16 cellular contexts compared by ENCODE assay signal in genomic region chr4:165106518-165106917, GRCh38. TPM values are rescaled to one million over a fixed set of nuclear protein-coding genes. Genes with fewer than 3 reads are reported as not detected.
A peak's percentile ranks its signal among the peaks of the same experiment; 100 is the strongest.
DNase-seq lines count a peak whose midpoint lies in the region; ATAC-seq and TF ChIP-seq lines count a peak whose summit lies in the region.
"Had no signal": no experiment of that assay in that cellular context is flagged by ENCODE, and none has a peak within 500 bp of the region (broad histone marks: within the 10 kb centered on the region; RNA-seq: fewer than 3 reads in every experiment).

No MANE protein-coding gene starts in this region.

- H3K27me3 ChIP-seq in vagina (no peaks in the 10 kb centered on the region), gastrocnemius medialis (no peaks in the 10 kb centered on the region)
- H3K27me3 ChIP-seq: BE2C had no signal

- DNase-seq in dedifferentiated amniotic fluid mesenchymal stem cell (ENCODE audit: extremely low spot score) (peak; percentile 7), left lobe of liver (ENCODE audit: low spot score) (no peak), mucosa of gallbladder (ENCODE audit: low spot score) (peak; percentile 17), vagina (ENCODE audit: extremely low spot score in 2 of 2) (peak; percentile 49 to 62), DMS53 (lab: John Stamatoyannopoulos, UW) (no peak), gastrocnemius medialis (no peak)
- DNase-seq: BE2C, GOT3, H9, IMR-90 had no signal

- TF ChIP-seq POLR2A in vagina (IDR thresholded peaks at IDR 0.05) (no peak), gastrocnemius medialis (IDR thresholded peaks at IDR 0.05) (no peak)

- intact Hi-C loops in vagina (cut with DNase I) (no loop called here), gastrocnemius medialis (cut with DNase I; ENCODE audit: low total_unique reads) (no loop called here)

- TF ChIP-seq CTCF in vagina (IDR thresholded peaks at IDR 0.05) = no peak
- no peak for TF ChIP-seq CTCF in gastrocnemius medialis (IDR thresholded peaks at IDR 0.05 in 4 of 5, conservative IDR thresholded peaks at IDR 0.05 in 1 of 5)

- no peaks in the 10 kb centered on the region for H3K9me3 ChIP-seq in vagina
- no peaks in the 10 kb centered on the region for H3K9me3 ChIP-seq in gastrocnemius medialis
- H3K9me3 ChIP-seq: A549, BE2C had no signal

- H3K27ac ChIP-seq in vagina = no peak overlapping the region
- no peak overlapping the region for H3K27ac ChIP-seq in gastrocnemius medialis
- H3K27ac ChIP-seq: A549, C4-2B had no signal

- H3K4me3 ChIP-seq in vagina (no peak overlapping the region), gastrocnemius medialis (no peak overlapping the region)
- H3K4me3 ChIP-seq: A549, GM12878 had no signal

- H3K4me1 ChIP-seq in vagina (no peaks in the 10 kb centered on the region), gastrocnemius medialis (peaks cover 0 to 2% of the 10 kb centered on the region in 2 donors)
- H3K4me1 ChIP-seq: A549, BE2C had no signal

- ATAC-seq in left lobe of liver (peak; percentile 85), GM21576 (IDR thresholded peaks at IDR 0.05; ENCODE audit: unreplicated experiment) (no peak), gastrocnemius medialis (no peak)
- ATAC-seq: A549, GM12878 had no signal

- H3K36me3 ChIP-seq in vagina = peaks cover 0 to 8% of the 10 kb centered on the region in 2 donors
- peaks cover 0 to 10% of the 10 kb centered on the region in 2 donors for H3K36me3 ChIP-seq in gastrocnemius medialis

- in situ Hi-C loops in gastrocnemius medialis (cut with MboI; ENCODE audit: low sequenced_read_pairs in 4 of 4) = no loop called here

RNA-seq across cellular contexts. Expression of gene TMEM192, which starts 6.1 kb away (rescaled TPM):
- total RNA-seq in left lobe of liver = 26.5 TPM
- 17.2 TPM for total RNA-seq in mucosa of gallbladder
- 7.1 TPM for total RNA-seq in vagina
- 10 to 100 TPM; 15.3 to 28.9 (median 17.8) TPM for total RNA-seq in gastrocnemius medialis

RNA-seq across cellular contexts. Expression of gene TRIM75, which starts 52.9 kb away (rescaled TPM):
- total RNA-seq in left lobe of liver = not detected
- not detected for total RNA-seq in mucosa of gallbladder
- total RNA-seq in vagina = not detected
- not detected for total RNA-seq in gastrocnemius medialis
- total RNA-seq: CD4-positive, alpha-beta memory T cell; Daoy; GM12878; H9; IMR-90 had no signal

Comparison
In these comparisons a context has a peak if more than half of its experiments do, and no peak if none do; other contexts are left out.
1. DNase-seq: peak in dedifferentiated amniotic fluid mesenchymal stem cell (single experiment), mucosa of gallbladder (single experiment) and vagina (2 of 2); none in left lobe of liver (single experiment), DMS53 (single experiment) and gastrocnemius medialis (0 of 2).